In genomic region chr5:152514827-152515397, GRCh38 we compare ENCODE assay signal across 8 cellular contexts.
DNase-seq lines count a peak whose midpoint lies in the region; ATAC-seq, FAIRE-seq and TF ChIP-seq lines count a peak whose summit lies in the region.

No MANE protein-coding gene starts in this region.

- no peaks in the 10 kb centered on the region for H3K36me3 ChIP-seq in esophagus muscularis mucosa

- FAIRE-seq in urothelium cell line (lab: Jason Lieb, UNC) = no peak

- no peak for TF ChIP-seq EP300 in esophagus muscularis mucosa (IDR thresholded peaks at IDR 0.05)

- no peaks in the 10 kb centered on the region for H3K9me3 ChIP-seq in esophagus muscularis mucosa

- intact Hi-C loops in esophagus muscularis mucosa (cut with DNase I) = no loop called here

- DNase-seq in AML-193 (lab: John Stamatoyannopoulos, UW) (peak; percentile 3 to 39), NCI-H69 (lab: John Stamatoyannopoulos, UW) (peak; percentile 54), esophagus muscularis mucosa (ENCODE audit: extremely low spot score) (no peak), urothelium cell line (ENCODE audit: low spot score) (peak; percentile 40)
- DNase-seq in stimulated activated CD4-positive, alpha-beta T cell treated with anti-CD3 and anti-CD28 coated beads, Interleukin-4, amount 100 ng/mL, for 4 hours = no peak
- no peak for DNase-seq in stimulated activated CD4-positive, alpha-beta T cell treated with anti-CD3 and anti-CD28 coated beads, Interleukin-2, amount 100 ng/mL, for 24 hours

- peak in 2 of 3 experiments; percentile 22 to 42 for TF ChIP-seq CTCF in esophagus muscularis mucosa (IDR thresholded peaks at IDR 0.05)

- ATAC-seq in GM19351 (IDR thresholded peaks at IDR 0.05; ENCODE audit: unreplicated experiment) (peak; percentile 54), HG03280 (IDR thresholded peaks at IDR 0.05; ENCODE audit: unreplicated experiment) (no peak)

- H3K4me3 ChIP-seq in esophagus muscularis mucosa = no peak overlapping the region

- no peaks in the 10 kb centered on the region for H3K4me1 ChIP-seq in esophagus muscularis mucosa

- no peak overlapping the region for H3K27ac ChIP-seq in esophagus muscularis mucosa (replicated peaks in 1 of 4)

- no peak for TF ChIP-seq POLR2A in esophagus muscularis mucosa (IDR thresholded peaks at IDR 0.05; ENCODE audit: low read depth)

- 36% methylated on average over 2 of the region's 2 CpGs for WGBS in esophagus muscularis mucosa

- H3K27me3 ChIP-seq in esophagus muscularis mucosa = peaks cover 0 to 5% (median 0%) of the 10 kb centered on the region in 4 donors

Comparison
In these comparisons a context has a peak if more than half of its experiments do, and no peak if none do; other contexts are left out.
1. DNase-seq: peak in AML-193 (2 of 2), NCI-H69 (single experiment) and urothelium cell line (single experiment); none in esophagus muscularis mucosa (single experiment), stimulated activated CD4-positive, alpha-beta T cell treated with anti-CD3 and anti-CD28 coated beads, Interleukin-4, amount 100 ng/mL, for 4 hours (0 of 2) and stimulated activated CD4-positive, alpha-beta T cell treated with anti-CD3 and anti-CD28 coated beads, Interleukin-2, amount 100 ng/mL, for 24 hours (0 of 2).